In the genomic region with DNA sequence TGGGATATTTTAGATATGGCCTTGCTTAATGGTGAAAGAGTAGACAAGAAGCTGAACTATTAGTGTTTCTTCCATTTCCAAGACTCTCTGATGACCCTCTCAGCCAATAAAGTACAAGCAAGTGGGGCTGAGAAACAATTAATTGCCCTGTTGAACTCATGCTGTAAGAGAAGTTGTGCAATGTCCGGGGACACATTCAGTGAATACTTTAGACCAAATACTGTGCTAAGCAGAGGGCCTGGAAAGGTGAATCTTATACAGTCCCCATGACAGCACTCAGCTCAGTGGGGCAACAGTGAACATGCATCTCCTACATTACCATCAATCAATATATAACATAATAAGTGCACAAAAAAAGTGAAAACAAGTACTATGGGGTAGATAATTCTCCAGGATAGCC, we compare ENCODE assay signal across 16 cellular contexts. TPM values are rescaled to one million over a fixed set of nuclear protein-coding genes. Genes with fewer than 3 reads are reported as not detected.
"Had no signal": no experiment of that assay in that cellular context is flagged by ENCODE, and none has a peak within 500 bp of the region (broad histone marks: within the 10 kb centered on the region; RNA-seq: fewer than 3 reads in every experiment).

No MANE protein-coding gene starts in this region.

- ATAC-seq: activated T-helper 17 cell treated with anti-CD3 and anti-CD28 coated beads, Interleukin-2, amount 50 U/mL, for 72 hours; body of pancreas; foreskin keratinocyte; heart left ventricle; stimulated activated memory B cell treated with anti-CD40 and anti-IgM and Interleukin-4, amounts not matched to agents 10 μg/mL and 1 μg/mL and 100 μg/mL, for 72 hours had no signal

- H3K27ac ChIP-seq: body of pancreas, foreskin keratinocyte, heart left ventricle had no signal

- H3K4me1 ChIP-seq: body of pancreas, foreskin keratinocyte had no signal

- H3K4me3 ChIP-seq: body of pancreas, heart left ventricle had no signal

- H3K9me3 ChIP-seq: body of pancreas, heart left ventricle, SK-N-SH had no signal

- H3K4me2 ChIP-seq: SK-N-SH had no signal

- H3K9ac ChIP-seq: SK-N-SH had no signal

- DNase-seq: activated B cell treated with CpG ODN at 0.5 μM for 24 hours; activated CD4-positive, alpha-beta T cell treated with anti-CD3 and anti-CD28 coated beads, Interleukin-2, amount 10 ng/mL, durations not matched to agents 7 days and 5 days; activated CD8-positive, alpha-beta memory T cell treated with anti-CD3 and anti-CD28 coated beads for 24 hours; activated naive CD4-positive, alpha-beta T cell treated with anti-CD3 and anti-CD28 coated beads for 36 hours; activated T-cell treated with anti-CD3 and anti-CD28 coated beads for 4 hours; body of pancreas; cerebellar nuclear complex; dermis blood vessel endothelial cell; erythroblast; foreskin keratinocyte; heart left ventricle; midbrain; naive B cell; SK-N-SH had no signal

- H3K36me3 ChIP-seq: heart left ventricle had no signal

- H3K27me3 ChIP-seq: body of pancreas, foreskin keratinocyte, heart left ventricle had no signal

RNA-seq across cellular contexts. Expression of a gene that starts 49.8 kb away (rescaled TPM):
- total RNA-seq: activated B cell treated with CpG ODN at 0.5 μM for 24 hours; activated CD4-positive, alpha-beta T cell treated with anti-CD3 and anti-CD28 coated beads, Interleukin-2, amount 10 ng/mL, durations not matched to agents 7 days and 5 days; activated naive CD4-positive, alpha-beta T cell treated with anti-CD3 and anti-CD28 coated beads for 36 hours; activated T-helper 17 cell treated with anti-CD3 and anti-CD28 coated beads, Interleukin-2, amount 50 U/mL, for 72 hours had no signal
